9 cellular contexts compared by ENCODE assay signal in the genomic region with DNA sequence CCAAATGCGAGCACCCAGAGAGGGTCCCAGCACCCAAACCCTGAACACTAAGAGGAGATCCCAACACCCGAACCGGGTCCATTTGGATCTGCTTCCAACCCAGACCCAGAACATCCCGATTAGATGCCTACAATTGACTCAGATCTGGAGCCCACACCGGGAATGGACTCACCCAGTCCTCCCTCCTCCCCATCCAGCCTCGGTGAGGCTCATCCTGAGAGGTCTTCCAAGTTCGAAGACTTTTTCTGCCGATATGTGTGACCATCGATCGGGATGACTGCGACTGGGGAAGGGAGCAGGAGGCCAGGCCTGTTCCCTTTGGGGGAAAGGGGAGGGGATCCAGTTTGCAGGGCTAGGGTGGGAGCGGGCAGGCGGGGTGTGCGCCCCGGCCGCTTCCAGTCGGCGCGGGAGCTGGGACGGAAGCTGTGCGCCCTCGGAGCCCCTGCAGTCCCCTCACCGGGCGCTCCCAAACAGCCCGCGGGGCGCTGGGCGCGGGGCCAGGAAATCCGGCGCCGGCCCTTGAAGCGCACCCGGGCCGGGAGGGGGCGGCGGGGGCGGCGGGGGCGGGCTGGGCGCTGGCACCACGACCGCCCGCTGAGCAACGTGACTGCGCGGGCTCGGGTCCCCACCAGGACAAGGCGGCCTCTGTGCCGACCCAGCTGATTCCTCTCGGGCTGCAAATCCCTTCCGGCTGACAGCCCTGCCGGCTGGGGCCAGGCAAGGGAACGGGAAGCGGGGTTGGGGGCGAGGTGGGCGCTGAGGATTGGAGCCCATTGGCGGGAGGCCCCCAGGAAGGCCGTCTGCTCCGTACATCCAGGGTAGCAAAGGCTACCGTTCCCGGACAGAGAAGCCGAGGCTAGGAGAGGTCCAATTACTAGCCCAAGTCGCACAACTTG.
DNase-seq lines count a peak whose midpoint lies in the region; ATAC-seq and TF ChIP-seq lines count a peak whose summit lies in the region.
"Had no signal": no experiment of that assay in that cellular context is flagged by ENCODE, and none has a peak within 500 bp of the region (broad histone marks: within the 10 kb centered on the region; RNA-seq: fewer than 3 reads in every experiment).

No MANE protein-coding gene starts in this region.

- H3F3A ChIP-seq in MM.1S (ENCODE audit: insufficient read depth, low read length), result no peaks in the 10 kb centered on the region

- peak overlapping the region; percentile 27 for H3K27ac Mint-ChIP-seq in neural crest cell (ENCODE audit: unreplicated experiment)

- H3K9me3 Mint-ChIP-seq in neural crest cell, result no peaks in the 10 kb centered on the region

- no peaks in the 10 kb centered on the region for H3K36me3 Mint-ChIP-seq in neural crest cell (ENCODE audit: low read depth)
- H3K36me3 Mint-ChIP-seq: brain had no signal

- H3K4me1 Mint-ChIP-seq in neural crest cell, result peaks cover 58% of the 10 kb centered on the region

- H3K27ac ChIP-seq in Peyer's patch (peak overlapping the region in 1 of 4 donors; percentile 57), MM.1S (ENCODE audit: low read length) (no peak overlapping the region)

- H3K27me3 ChIP-seq in Peyer's patch (no peaks in the 10 kb centered on the region), endocrine pancreas (ENCODE audit: control insufficient read depth, insufficient read depth, low read length) (no peaks in the 10 kb centered on the region), MM.1S (replicated peaks; ENCODE audit: insufficient read depth, low read length) (no peaks in the 10 kb centered on the region)

- DNase-seq in DMS79 treated with DMSO at 0.1 percent for 48 hours (lab: John Stamatoyannopoulos, UW) (peak; percentile 45), Peyer's patch (peak in 1 of 3 donors; percentile 58), neural crest cell (ENCODE audit: low read depth, low spot score) (no peak), MM.1S (no peak), NCI-H1694 (lab: John Stamatoyannopoulos, UW) (no peak), NCI-H446 (lab: John Stamatoyannopoulos, UW) (no peak)

- H3K36me3 ChIP-seq in Peyer's patch (no peaks in the 10 kb centered on the region), endocrine pancreas (ENCODE audit: control insufficient read depth, insufficient read depth, low read length) (no peaks in the 10 kb centered on the region), MM.1S (replicated peaks; ENCODE audit: insufficient read depth, low read length) (no peaks in the 10 kb centered on the region)

- H3K27me3 Mint-ChIP-seq in neural crest cell (ENCODE audit: low read depth), result no peaks in the 10 kb centered on the region
- H3K27me3 Mint-ChIP-seq: brain had no signal

- no peaks in the 10 kb centered on the region for H3K9me3 ChIP-seq in Peyer's patch
- no peaks in the 10 kb centered on the region for H3K9me3 ChIP-seq in endocrine pancreas (ENCODE audit: control insufficient read depth, low read length)
- H3K9me3 ChIP-seq in MM.1S (replicated peaks; ENCODE audit: insufficient read depth, low read length), result no peaks in the 10 kb centered on the region

- H3K4me3 ChIP-seq in Peyer's patch (peak overlapping the region; percentile 19 to 55 (median 47)), endocrine pancreas (ENCODE audit: control insufficient read depth, insufficient read depth, low read length) (no peak overlapping the region), MM.1S (ENCODE audit: low read length) (no peak overlapping the region)

- H3K4me1 ChIP-seq in Peyer's patch (peaks cover 0 to 9% (median 4%) of the 10 kb centered on the region in 4 donors), endocrine pancreas (ENCODE audit: control insufficient read depth, insufficient read depth, low read length) (no peaks in the 10 kb centered on the region), MM.1S (ENCODE audit: low read length) (no peaks in the 10 kb centered on the region)

- H3K4me3 Mint-ChIP-seq in neural crest cell, result no peak overlapping the region
- H3K4me3 Mint-ChIP-seq: brain had no signal

- no peaks in the 10 kb centered on the region for H4K20me1 ChIP-seq in MM.1S (ENCODE audit: insufficient read depth, low read length)

- ATAC-seq in GM19395 (IDR thresholded peaks at IDR 0.05; ENCODE audit: unreplicated experiment), result no peak

- H3K4me2 ChIP-seq in MM.1S (ENCODE audit: low read depth, low read length), result no peak overlapping the region

- no peak for TF ChIP-seq POLR2A in Peyer's patch (IDR thresholded peaks at IDR 0.05)

- no peaks in the 10 kb centered on the region for H3K9me2 ChIP-seq in MM.1S (replicated peaks; ENCODE audit: insufficient read depth, low read length)

- H3K9ac ChIP-seq in endocrine pancreas (ENCODE audit: control insufficient read depth, insufficient read depth, low read length), result peak overlapping the region; percentile 15
- H3K9ac ChIP-seq in MM.1S (ENCODE audit: low read length), result no peak overlapping the region

- no peaks in the 10 kb centered on the region for H3K79me2 ChIP-seq in MM.1S (ENCODE audit: low read length)

- no peak for TF ChIP-seq CTCF in Peyer's patch (IDR thresholded peaks at IDR 0.05)
- TF ChIP-seq CTCF in neural crest cell (conservative IDR thresholded peaks at IDR 0.05), result no peak
- TF ChIP-seq CTCF in MM.1S (IDR thresholded peaks at IDR 0.05; ENCODE audit: low read length), result no peak

- no peak overlapping the region for H2AFZ ChIP-seq in MM.1S (ENCODE audit: low read length)

Comparison
In these comparisons a context has a peak if more than half of its experiments do, and no peak if none do; other contexts are left out.
1. H3K4me3 ChIP-seq: peak in Peyer's patch (4 of 4); none in endocrine pancreas (single experiment) and MM.1S (single experiment).